Comparison of ENCODE assay signal across 15 cellular contexts in the genomic region with DNA sequence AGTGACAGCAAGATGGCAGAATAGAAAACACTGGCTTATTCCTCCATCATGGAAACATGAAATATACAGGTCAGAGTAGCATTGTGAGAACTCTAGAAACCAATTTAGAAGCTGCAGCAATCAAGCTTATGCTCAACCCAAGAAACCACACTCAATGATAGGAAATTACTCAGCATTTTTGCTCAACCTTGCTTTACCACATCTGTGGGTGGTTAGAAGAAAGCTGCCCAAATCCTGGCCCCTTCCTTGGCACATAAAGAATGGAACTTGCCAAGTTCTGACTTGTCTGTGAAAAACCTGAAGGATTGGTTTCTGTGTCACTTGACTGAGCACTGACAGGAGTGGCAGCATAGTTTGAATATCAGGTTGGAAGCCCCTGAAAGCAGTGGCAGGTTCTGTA.
DNase-seq lines count a peak whose midpoint lies in the region; ATAC-seq, FAIRE-seq and TF ChIP-seq lines count a peak whose summit lies in the region.
"Had no signal": no experiment of that assay in that cellular context is flagged by ENCODE, and none has a peak within 500 bp of the region (broad histone marks: within the 10 kb centered on the region; RNA-seq: fewer than 3 reads in every experiment).

No MANE protein-coding gene starts in this region.

- FAIRE-seq in GM12878 (lab: Jason Lieb, UNC) = no peak
- FAIRE-seq: D721Med had no signal

- no peaks in the 10 kb centered on the region for H3K79me2 ChIP-seq in DND-41 (ENCODE audit: insufficient read depth, low read length)
- no peaks in the 10 kb centered on the region for H3K79me2 ChIP-seq in KMS-11 (ENCODE audit: insufficient read depth, low read depth)
- H3K79me2 ChIP-seq in GM12878 (ENCODE audit: control insufficient read depth, insufficient read depth, low read length) = no peaks in the 10 kb centered on the region

- H4K20me1 ChIP-seq in DND-41 (ENCODE audit: insufficient read depth, low read length) = no peaks in the 10 kb centered on the region
- H4K20me1 ChIP-seq in KMS-11 (ENCODE audit: insufficient read depth) = no peaks in the 10 kb centered on the region
- no peaks in the 10 kb centered on the region for H4K20me1 ChIP-seq in GM12878 (ENCODE audit: control insufficient read depth, insufficient read depth)

- H3K4me3 ChIP-seq in DND-41 (ENCODE audit: low read depth in 1 of 2, low read length in 2 of 2) (no peak overlapping the region), KMS-11 (IDR thresholded peaks at IDR 0.05; ENCODE audit: insufficient read depth, low read depth, low read length) (no peak overlapping the region), GM12878 (no peak overlapping the region)

- DNase-seq in DND-41 (peak; percentile 22), GM12878 (ENCODE audit: low read depth, low spot score) (no peak), foreskin keratinocyte (peak; percentile 6 to 9), pons (ENCODE audit: low spot score) (no peak), SIG-M5 (lab: John Stamatoyannopoulos, UW) (no peak)
- no peak for DNase-seq in activated T-cell treated with anti-CD3 and anti-CD28 coated beads, Interleukin-2, amount 50 U/mL, for 1 hour
- DNase-seq: ACHN; BE2C; CD8-positive, alpha-beta T cell; H7; IMR-90; NCI-H2029; NCI-H2171 treated with DMSO at 0.1 percent for 48 hours had no signal

- ATAC-seq in DND-41 (ENCODE audit: insufficient read depth, low read depth) (peak; percentile 73), GM12878 (peak; percentile 26; the same call in 1 of the 3 replicates), foreskin keratinocyte (no peak)
- ATAC-seq: CD8-positive, alpha-beta T cell had no signal

- peaks cover 7% of the 10 kb centered on the region for H3K9me3 ChIP-seq in DND-41 (ENCODE audit: insufficient read depth, low read length, severe bottlenecking)
- H3K9me3 ChIP-seq in GM12878 (replicated peaks; ENCODE audit: control insufficient read depth, insufficient read depth, low read length) = no peaks in the 10 kb centered on the region; the same call in 2 of the 3 replicates
- H3K9me3 ChIP-seq: BE2C had no signal

- intact Hi-C loops in GM12878 (cut with micrococcal nuclease; ENCODE audit: unreplicated experiment) = no loop called here

- H3K27ac ChIP-seq in DND-41 (ENCODE audit: low read length) = no peak overlapping the region
- peak overlapping the region; percentile 38; the same call in 1 of the 2 replicates for H3K27ac ChIP-seq in KMS-11
- no peak overlapping the region for H3K27ac ChIP-seq in GM12878 (ENCODE audit: control insufficient read depth, insufficient read depth)
- H3K27ac ChIP-seq in foreskin keratinocyte = no peak overlapping the region

- TF ChIP-seq POLR2A in GM12878 (IDR thresholded peaks at IDR 0.05; ENCODE audit: low read depth, low read length) = no peak

- H2AFZ ChIP-seq in DND-41 (ENCODE audit: low read depth, low read length) = no peak overlapping the region
- H2AFZ ChIP-seq in KMS-11 (ENCODE audit: low read depth) = no peak overlapping the region
- no peak overlapping the region for H2AFZ ChIP-seq in GM12878 (ENCODE audit: control insufficient read depth, low read depth, low read length)

- in situ Hi-C loops in GM12878 (cut with MboI) = no loop called here

- CTCF ChIA-PET in GM12878 (lab: Yijun Ruan, JAX) = interaction anchor here (1.3 kb wide), 1 partner anchor 11 kb away, joined by 3 read pairs; no protein-coding TSS in a partner anchor

- peaks cover 16% of the 10 kb centered on the region for H3K4me1 ChIP-seq in DND-41 (ENCODE audit: insufficient read depth, low read length)
- H3K4me1 ChIP-seq in KMS-11 (ENCODE audit: low read depth, poor library complexity, severe bottlenecking) = peaks cover 36% of the 10 kb centered on the region
- no peaks in the 10 kb centered on the region for H3K4me1 ChIP-seq in GM12878 (ENCODE audit: control insufficient read depth, insufficient read depth, low read length)
- no peaks in the 10 kb centered on the region for H3K4me1 ChIP-seq in foreskin keratinocyte
- H3K4me1 ChIP-seq: BE2C had no signal

- POLR2A ChIA-PET in GM12878 (lab: Charles Lee) = no interaction called here

- H3K4me2 ChIP-seq in DND-41 (ENCODE audit: insufficient read depth, low read length) = no peak overlapping the region
- peak overlapping the region; percentile 47 for H3K4me2 ChIP-seq in KMS-11
- H3K4me2 ChIP-seq in GM12878 (ENCODE audit: control insufficient read depth, insufficient read depth) = no peak overlapping the region

- no peak for TF ChIP-seq RAD21 in GM12878 (IDR thresholded peaks at IDR 0.05; ENCODE audit: insufficient read depth, low read depth, low read length)

- no TSS peak for BruUV-seq in GM12878 (replicated peaks; lab: Mats Ljungman, UMichigan)

- TF ChIP-seq EP300 in GM12878 (IDR thresholded peaks at IDR 0.05; ENCODE audit: borderline replicate concordance in 1 of 2, control insufficient read depth in 1 of 2, low read depth in 2 of 2, low read length in 2 of 2) = no peak

- no peak overlapping the region for H3K9ac ChIP-seq in DND-41 (ENCODE audit: low read depth, low read length)
- no peak overlapping the region for H3K9ac ChIP-seq in KMS-11
- no peak overlapping the region for H3K9ac ChIP-seq in GM12878 (ENCODE audit: control insufficient read depth, insufficient read depth, low read length)

- TF ChIP-seq CTCF in DND-41 (IDR thresholded peaks at IDR 0.05; ENCODE audit: borderline replicate concordance, extremely low read depth, low read length, poor library complexity, severe bottlenecking) (no peak), KMS-11 (conservative IDR thresholded peaks at IDR 0.05; ENCODE audit: low read depth, low read length) (no peak), GM12878 (IDR thresholded peaks at IDR 0.05 in 2 of 3, conservative IDR thresholded peaks at IDR 0.05 in 1 of 3; ENCODE audit: control insufficient read depth in 2 of 3, extremely low read depth in 1 of 3, insufficient read depth in 1 of 3, low read depth in 3 of 3, low read length in 3 of 3) (no peak), foreskin keratinocyte (conservative IDR thresholded peaks at IDR 0.05) (no peak)

- SMC1A ChIA-PET in GM12878 (lab: Charles Lee; ENCODE audit: uncharacterized antibody, unreplicated experiment) = interaction anchor here (0.6 to 2.5 kb wide), 7 partner anchors 13 to 100 kb away, joined by 3 to 13 read pairs (median 3); no protein-coding TSS in a partner anchor

- RAD21 ChIA-PET in GM12878 (lab: Charles Lee; ENCODE audit: unreplicated experiment) = no interaction called here

- H3K36me3 ChIP-seq in DND-41 (ENCODE audit: insufficient read depth, low read length) (no peaks in the 10 kb centered on the region), KMS-11 (ENCODE audit: insufficient read depth) (no peaks in the 10 kb centered on the region), GM12878 (ENCODE audit: control insufficient read depth in 2 of 2, insufficient read depth in 2 of 2, low read length in 1 of 2) (no peaks in the 10 kb centered on the region; a peak in 1 of 4 replicates)
- H3K36me3 ChIP-seq: BE2C had no signal

- H3K27me3 ChIP-seq in DND-41 (ENCODE audit: insufficient read depth, low read length, poor library complexity) (no peaks in the 10 kb centered on the region), KMS-11 (ENCODE audit: insufficient read depth, low read depth) (no peaks in the 10 kb centered on the region), GM12878 (replicated peaks in 1 of 2; ENCODE audit: control insufficient read depth in 2 of 2, insufficient read depth in 2 of 2, low read length in 1 of 2) (no peaks in the 10 kb centered on the region), foreskin keratinocyte (no peaks in the 10 kb centered on the region)
- H3K27me3 ChIP-seq: BE2C had no signal

TF ChIP-seq in GM12878, 131 proteins besides CTCF, POLR2A, EP300 and RAD21:
- TF ChIP-seq, protein P1, sequence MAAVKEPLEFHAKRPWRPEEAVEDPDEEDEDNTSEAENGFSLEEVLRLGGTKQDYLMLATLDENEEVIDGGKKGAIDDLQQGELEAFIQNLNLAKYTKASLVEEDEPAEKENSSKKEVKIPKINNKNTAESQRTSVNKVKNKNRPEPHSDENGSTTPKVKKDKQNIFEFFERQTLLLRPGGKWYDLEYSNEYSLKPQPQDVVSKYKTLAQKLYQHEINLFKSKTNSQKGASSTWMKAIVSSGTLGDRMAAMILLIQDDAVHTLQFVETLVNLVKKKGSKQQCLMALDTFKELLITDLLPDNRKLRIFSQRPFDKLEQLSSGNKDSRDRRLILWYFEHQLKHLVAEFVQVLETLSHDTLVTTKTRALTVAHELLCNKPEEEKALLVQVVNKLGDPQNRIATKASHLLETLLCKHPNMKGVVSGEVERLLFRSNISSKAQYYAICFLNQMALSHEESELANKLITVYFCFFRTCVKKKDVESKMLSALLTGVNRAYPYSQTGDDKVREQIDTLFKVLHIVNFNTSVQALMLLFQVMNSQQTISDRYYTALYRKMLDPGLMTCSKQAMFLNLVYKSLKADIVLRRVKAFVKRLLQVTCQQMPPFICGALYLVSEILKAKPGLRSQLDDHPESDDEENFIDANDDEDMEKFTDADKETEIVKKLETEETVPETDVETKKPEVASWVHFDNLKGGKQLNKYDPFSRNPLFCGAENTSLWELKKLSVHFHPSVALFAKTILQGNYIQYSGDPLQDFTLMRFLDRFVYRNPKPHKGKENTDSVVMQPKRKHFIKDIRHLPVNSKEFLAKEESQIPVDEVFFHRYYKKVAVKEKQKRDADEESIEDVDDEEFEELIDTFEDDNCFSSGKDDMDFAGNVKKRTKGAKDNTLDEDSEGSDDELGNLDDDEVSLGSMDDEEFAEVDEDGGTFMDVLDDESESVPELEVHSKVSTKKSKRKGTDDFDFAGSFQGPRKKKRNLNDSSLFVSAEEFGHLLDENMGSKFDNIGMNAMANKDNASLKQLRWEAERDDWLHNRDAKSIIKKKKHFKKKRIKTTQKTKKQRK (IDR thresholded peaks at IDR 0.05; ENCODE audit: low read depth, low read length) = no peak
- peak in 1 of 2 experiments; percentile 17; a peak in 1 of 4 replicates for TF ChIP-seq IKZF2 (IDR thresholded peaks at IDR 0.05)

Comparison
In these comparisons a context has a peak if more than half of its experiments do, and no peak if none do; other contexts are left out.
1. DNase-seq: peak in DND-41 (single experiment) and foreskin keratinocyte (2 of 2); none in GM12878 (single experiment), pons (single experiment), SIG-M5 (single experiment) and activated T-cell treated with anti-CD3 and anti-CD28 coated beads, Interleukin-2, amount 50 U/mL, for 1 hour (single experiment).